In the genomic region with DNA sequence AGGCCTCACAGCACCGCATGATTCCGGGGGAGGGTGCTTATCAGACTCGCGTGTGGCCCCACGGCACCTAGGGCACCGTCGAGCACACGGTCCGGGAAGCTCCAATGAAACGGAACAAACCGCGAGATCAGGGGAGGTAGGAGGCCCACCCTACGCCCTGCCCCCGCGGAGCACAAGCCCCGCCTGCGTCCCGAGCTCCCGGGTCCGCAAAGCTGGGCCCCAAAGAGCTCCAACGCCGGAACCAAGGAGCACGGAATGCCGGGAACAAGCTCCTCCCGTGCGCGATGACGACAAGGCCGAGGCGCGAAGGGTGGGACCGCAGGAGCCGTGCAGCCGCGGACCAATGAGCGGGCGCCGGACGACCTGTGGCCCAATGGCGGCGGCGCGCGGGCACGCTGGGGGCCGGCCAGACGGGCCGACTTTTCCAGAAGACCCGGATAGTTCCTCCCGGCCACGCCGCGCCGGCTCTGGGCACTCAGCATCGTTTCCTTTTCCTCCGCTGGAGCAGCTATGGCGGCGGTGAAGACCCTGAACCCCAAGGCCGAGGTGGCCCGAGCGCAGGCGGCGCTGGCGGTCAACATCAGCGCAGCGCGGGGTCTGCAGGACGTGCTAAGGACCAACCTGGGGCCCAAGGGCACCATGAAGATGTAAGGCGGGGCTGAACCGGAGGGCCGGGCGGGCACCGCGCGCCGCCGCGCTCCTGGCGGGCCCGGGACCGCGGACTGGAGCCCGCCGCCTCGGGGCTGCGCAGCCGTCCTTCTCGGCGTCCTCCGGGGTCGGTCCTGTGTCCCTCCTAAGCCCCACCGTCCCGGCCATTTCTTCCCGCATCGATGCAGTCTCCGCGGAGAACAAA, we compare ENCODE assay signal across 8 cellular contexts. TPM values are rescaled to one million over a fixed set of nuclear protein-coding genes. Genes with fewer than 3 reads are reported as not detected.
DNase-seq lines count a peak whose midpoint lies in the region; ATAC-seq lines count a peak whose summit lies in the region.

A gene with protein sequence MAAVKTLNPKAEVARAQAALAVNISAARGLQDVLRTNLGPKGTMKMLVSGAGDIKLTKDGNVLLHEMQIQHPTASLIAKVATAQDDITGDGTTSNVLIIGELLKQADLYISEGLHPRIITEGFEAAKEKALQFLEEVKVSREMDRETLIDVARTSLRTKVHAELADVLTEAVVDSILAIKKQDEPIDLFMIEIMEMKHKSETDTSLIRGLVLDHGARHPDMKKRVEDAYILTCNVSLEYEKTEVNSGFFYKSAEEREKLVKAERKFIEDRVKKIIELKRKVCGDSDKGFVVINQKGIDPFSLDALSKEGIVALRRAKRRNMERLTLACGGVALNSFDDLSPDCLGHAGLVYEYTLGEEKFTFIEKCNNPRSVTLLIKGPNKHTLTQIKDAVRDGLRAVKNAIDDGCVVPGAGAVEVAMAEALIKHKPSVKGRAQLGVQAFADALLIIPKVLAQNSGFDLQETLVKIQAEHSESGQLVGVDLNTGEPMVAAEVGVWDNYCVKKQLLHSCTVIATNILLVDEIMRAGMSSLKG (plus strand): TSS at position 427 of the 853 bp plus-strand sequence. CDS start 84 bp downstream, at position 511.
A gene (minus strand): TSS at position 106 of the 853 bp plus-strand sequence. CDS start 30,232 bp downstream, outside the sequence.

- peak within 1 kb of the TSS; percentile 80 to 99 (median 95) for H3K27ac Mint-ChIP-seq in CD8-positive, alpha-beta memory T cell

- H3K27me3 Mint-ChIP-seq in CD8-positive, alpha-beta memory T cell: no peaks in the 10 kb centered on the region

- CTCF ChIA-PET in CD8-positive, alpha-beta memory T cell (lab: Charles Lee): interaction anchor here (0.8 to 1.9 kb wide), 5 partner anchors 12 to 410 kb away, joined by 3 to 23 read pairs (median 4); a partner anchor contains a TSS

- H3K9me3 ChIP-seq in CD8-positive, alpha-beta memory T cell (ENCODE audit: low read length): no peaks in the 10 kb centered on the region

- peak; percentile 84 to 91 (median 89) for DNase-seq in CD8-positive, alpha-beta memory T cell
- DNase-seq in HS-5 (ENCODE audit: low read depth) (peak; percentile 89), medulla oblongata (ENCODE audit: extremely low spot score) (peak; percentile 98)
- DNase-seq in NK-92 treated with Interleukin-12 subunit alpha and Interleukin-12 subunit beta, amount 100 ng/mL, for 24 hours (lab: John Stamatoyannopoulos, UW): peak; percentile 88
- peak; percentile 96 for DNase-seq in activated CD8-positive, alpha-beta memory T cell treated with anti-CD3 and anti-CD28 coated beads for 24 hours
- peak; percentile 87 for DNase-seq in effector CD8-positive, alpha-beta T cell (lab: John Stamatoyannopoulos, UW)
- peak; percentile 80 for DNase-seq in stimulated activated CD8-positive, alpha-beta memory T cell treated with anti-CD3 and anti-CD28 coated beads, Interleukin-12 subunit alpha, Interleukin-12 subunit beta, amount 100 ng/mL, for 1 hour (ENCODE audit: low read depth)

- ATAC-seq in GM19468 (IDR thresholded peaks at IDR 0.05; ENCODE audit: extremely low read depth, unreplicated experiment): peak; percentile 95

- H3K4me3 ChIP-seq in CD8-positive, alpha-beta memory T cell (ENCODE audit: low read length): peak within 1 kb of the TSS; percentile 91

- peaks cover 30% of the 10 kb centered on the region for H3K36me3 ChIP-seq in CD8-positive, alpha-beta memory T cell (ENCODE audit: insufficient read depth, low read length)

- peaks cover 29 to 54% (median 45%) of the 10 kb centered on the region in 3 donors for H3K4me1 Mint-ChIP-seq in CD8-positive, alpha-beta memory T cell

- peaks cover 0 to 48% (median 2%) of the 10 kb centered on the region in 3 donors for H3K36me3 Mint-ChIP-seq in CD8-positive, alpha-beta memory T cell

- H3K27me3 ChIP-seq in CD8-positive, alpha-beta memory T cell (ENCODE audit: insufficient read depth, low read length, poor library complexity, severe bottlenecking): no peaks in the 10 kb centered on the region

- peaks cover 36% of the 10 kb centered on the region for H3K4me1 ChIP-seq in CD8-positive, alpha-beta memory T cell (ENCODE audit: insufficient read depth, low read length)

- POLR2A ChIA-PET in CD8-positive, alpha-beta memory T cell (lab: Charles Lee): interaction anchor here (0.6 to 1.7 kb wide), 5 partner anchors 13 to 55 kb away, joined by 3 to 15 read pairs (median 5); a partner anchor contains a TSS

- H3K27ac ChIP-seq in CD8-positive, alpha-beta memory T cell (ENCODE audit: low read depth, low read length): peak within 1 kb of the TSS; percentile 74

- H3K4me3 Mint-ChIP-seq in CD8-positive, alpha-beta memory T cell: peak within 1 kb of the TSS; percentile 89 to 99 (median 94)

- no peaks in the 10 kb centered on the region for H3K9me3 Mint-ChIP-seq in CD8-positive, alpha-beta memory T cell

RNA-seq across cellular contexts. Expression of the first gene that starts in this region (rescaled TPM):
- total RNA-seq in CD8-positive, alpha-beta memory T cell: 100 to 1,000 TPM; 348 to 361 TPM
- 93.3 TPM for polyA plus RNA-seq in CD8-positive, alpha-beta memory T cell

RNA-seq across cellular contexts. Expression of the second gene that starts in this region (rescaled TPM):
- total RNA-seq in CD8-positive, alpha-beta memory T cell: 10 to 100 TPM; 26.7 TPM
- 3.9 TPM for polyA plus RNA-seq in CD8-positive, alpha-beta memory T cell

Comparison
In these comparisons a context has a peak if more than half of its experiments do, and no peak if none do; other contexts are left out.
1. Peak in every context shown above with its lines: DNase-seq, ATAC-seq, H3K4me3 ChIP-seq and H3K27ac ChIP-seq.